ENCODE assay signal across 2 cellular contexts in the genomic region with DNA sequence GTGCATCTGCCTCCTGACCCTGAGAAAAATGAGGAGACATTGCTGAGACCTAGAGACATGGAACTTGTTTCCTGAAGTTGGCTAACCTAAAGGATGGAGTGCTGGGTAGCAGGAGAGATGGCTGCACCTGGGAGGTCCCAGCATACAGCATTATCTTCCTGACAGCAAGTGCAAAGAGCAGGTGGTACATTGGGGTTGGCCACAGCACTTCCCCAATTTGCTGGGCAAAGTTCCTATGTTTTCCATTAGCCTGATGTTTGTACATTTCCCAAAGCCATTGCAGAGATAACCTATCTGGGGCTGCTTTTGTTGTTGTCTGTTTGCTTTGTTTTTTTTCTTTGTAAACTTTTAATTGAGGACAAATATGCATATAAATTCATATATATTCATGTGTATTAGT.
A peak's percentile ranks its signal among the peaks of the same experiment; 100 is the strongest.
TF ChIP-seq lines count a peak whose summit lies in the region.

No MANE protein-coding gene starts in this region.

TF ChIP-seq in IMR-90, 13 proteins besides CTCF, POLR2A, EP300 and RAD21:
- TF ChIP-seq CEBPB (IDR thresholded peaks at IDR 0.05; ENCODE audit: low read depth, low read length): no peak
- no peak for TF ChIP-seq MAZ (IDR thresholded peaks at IDR 0.05; ENCODE audit: borderline replicate concordance, low read depth, low read length)
- TF ChIP-seq, protein P1, sequence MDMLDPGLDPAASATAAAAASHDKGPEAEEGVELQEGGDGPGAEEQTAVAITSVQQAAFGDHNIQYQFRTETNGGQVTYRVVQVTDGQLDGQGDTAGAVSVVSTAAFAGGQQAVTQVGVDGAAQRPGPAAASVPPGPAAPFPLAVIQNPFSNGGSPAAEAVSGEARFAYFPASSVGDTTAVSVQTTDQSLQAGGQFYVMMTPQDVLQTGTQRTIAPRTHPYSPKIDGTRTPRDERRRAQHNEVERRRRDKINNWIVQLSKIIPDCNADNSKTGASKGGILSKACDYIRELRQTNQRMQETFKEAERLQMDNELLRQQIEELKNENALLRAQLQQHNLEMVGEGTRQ (IDR thresholded peaks at IDR 0.05; ENCODE audit: low read depth, low read length): no peak
- TF ChIP-seq CHD1 (IDR thresholded peaks at IDR 0.05; ENCODE audit: low read depth, low read length): no peak
- no peak for TF ChIP-seq MAFK (IDR thresholded peaks at IDR 0.05; ENCODE audit: low read depth, low read length)
- no peak for TF ChIP-seq BHLHE40 (IDR thresholded peaks at IDR 0.05; ENCODE audit: low read depth, low read length)
- TF ChIP-seq FOS (IDR thresholded peaks at IDR 0.05; ENCODE audit: low read depth, low read length): no peak
- TF ChIP-seq SMC3 (IDR thresholded peaks at IDR 0.05; ENCODE audit: low read depth, low read length): no peak
- TF ChIP-seq, protein P2, sequence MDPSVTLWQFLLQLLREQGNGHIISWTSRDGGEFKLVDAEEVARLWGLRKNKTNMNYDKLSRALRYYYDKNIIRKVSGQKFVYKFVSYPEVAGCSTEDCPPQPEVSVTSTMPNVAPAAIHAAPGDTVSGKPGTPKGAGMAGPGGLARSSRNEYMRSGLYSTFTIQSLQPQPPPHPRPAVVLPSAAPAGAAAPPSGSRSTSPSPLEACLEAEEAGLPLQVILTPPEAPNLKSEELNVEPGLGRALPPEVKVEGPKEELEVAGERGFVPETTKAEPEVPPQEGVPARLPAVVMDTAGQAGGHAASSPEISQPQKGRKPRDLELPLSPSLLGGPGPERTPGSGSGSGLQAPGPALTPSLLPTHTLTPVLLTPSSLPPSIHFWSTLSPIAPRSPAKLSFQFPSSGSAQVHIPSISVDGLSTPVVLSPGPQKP (IDR thresholded peaks at IDR 0.05; ENCODE audit: borderline replicate concordance, low read depth, low read length): no peak
- TF ChIP-seq NFE2L2 (IDR thresholded peaks at IDR 0.05; ENCODE audit: low read depth, low read length): no peak
- TF ChIP-seq RCOR1 (IDR thresholded peaks at IDR 0.05; ENCODE audit: insufficient replicate concordance, low read length): no peak
- TF ChIP-seq RFX5 (IDR thresholded peaks at IDR 0.05; ENCODE audit: low read depth, low read length): no peak
- no peak for TF ChIP-seq MXI1 (IDR thresholded peaks at IDR 0.05; ENCODE audit: borderline replicate concordance, low read depth, low read length)

TF ChIP-seq in K562, 482 proteins besides CTCF, POLR2A, EP300 and RAD21:
- TF ChIP-seq SPI1 (IDR thresholded peaks at IDR 0.05; ENCODE audit: borderline replicate concordance, low read depth, low read length): 0 out of 2 replicates have a peak, but pooled peaks have one; percentile 24
- TF ChIP-seq, protein P3, sequence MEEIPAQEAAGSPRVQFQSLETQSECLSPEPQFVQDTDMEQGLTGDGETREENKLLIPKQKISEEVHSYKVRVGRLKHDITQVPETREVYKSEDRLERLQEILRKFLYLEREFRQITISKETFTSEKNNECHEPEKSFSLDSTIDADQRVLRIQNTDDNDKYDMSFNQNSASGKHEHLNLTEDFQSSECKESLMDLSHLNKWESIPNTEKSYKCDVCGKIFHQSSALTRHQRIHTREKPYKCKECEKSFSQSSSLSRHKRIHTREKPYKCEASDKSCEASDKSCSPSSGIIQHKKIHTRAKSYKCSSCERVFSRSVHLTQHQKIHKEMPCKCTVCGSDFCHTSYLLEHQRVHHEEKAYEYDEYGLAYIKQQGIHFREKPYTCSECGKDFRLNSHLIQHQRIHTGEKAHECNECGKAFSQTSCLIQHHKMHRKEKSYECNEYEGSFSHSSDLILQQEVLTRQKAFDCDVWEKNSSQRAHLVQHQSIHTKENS (CRISPR knock-in tag; IDR thresholded peaks at IDR 0.05): no peak
